Comparison of ENCODE assay signal across 8 cellular contexts in genomic region chr11:45665206-45665932, GRCh38. TPM values are rescaled to one million over a fixed set of nuclear protein-coding genes. Genes with fewer than 3 reads are reported as not detected.
DNase-seq lines count a peak whose midpoint lies in the region; ATAC-seq, FAIRE-seq and TF ChIP-seq lines count a peak whose summit lies in the region.

TSS of gene CHST1 (minus strand) at chr11:45665622. CDS start at chr11:45650923, 14,699 bp downstream.

- peak within 1 kb of the TSS in 1 of 2 donors; percentile 9 for H3K4me3 ChIP-seq in CD4-positive, alpha-beta memory T cell (ENCODE audit: low read length in 2 of 2)
- peak within 1 kb of the TSS; percentile 64 for H3K4me3 ChIP-seq in osteoblast (ENCODE audit: insufficient read depth, low read length)

- no peaks in the 10 kb centered on the region for H3K36me3 Mint-ChIP-seq in CD4-positive, alpha-beta memory T cell
- no peaks in the 10 kb centered on the region for H3K36me3 Mint-ChIP-seq in activated naive CD8-positive, alpha-beta T cell

- no peak for FAIRE-seq in RCC 7860 (lab: Jason Lieb, UNC)

- no peak for TF ChIP-seq EP300 in Ishikawa (IDR thresholded peaks at IDR 0.05; ENCODE audit: borderline replicate concordance)

- peak within 1 kb of the TSS; percentile 35 for H2AFZ ChIP-seq in osteoblast (ENCODE audit: low read length)

- no peak within 1 kb of the TSS for H3K27ac Mint-ChIP-seq in CD4-positive, alpha-beta memory T cell
- no peak within 1 kb of the TSS for H3K27ac Mint-ChIP-seq in activated naive CD8-positive, alpha-beta T cell

- H3K36me3 ChIP-seq in CD4-positive, alpha-beta memory T cell (ENCODE audit: insufficient read depth, low read length), result no peaks in the 10 kb centered on the region
- no peaks in the 10 kb centered on the region for H3K36me3 ChIP-seq in osteoblast (ENCODE audit: insufficient read depth, low read length)

- peak within 1 kb of the TSS; percentile 42 to 79 (median 67) for H3K4me3 Mint-ChIP-seq in CD4-positive, alpha-beta memory T cell
- H3K4me3 Mint-ChIP-seq in activated naive CD8-positive, alpha-beta T cell, result peak within 1 kb of the TSS; percentile 83

- H3K9me3 ChIP-seq in CD4-positive, alpha-beta memory T cell (ENCODE audit: control insufficient read depth in 1 of 2, low read length in 2 of 2), result no peaks in the 10 kb centered on the region
- no peaks in the 10 kb centered on the region for H3K9me3 ChIP-seq in osteoblast (ENCODE audit: low read depth, low read length)

- no peaks in the 10 kb centered on the region for H3K9me3 Mint-ChIP-seq in CD4-positive, alpha-beta memory T cell
- H3K9me3 Mint-ChIP-seq in activated naive CD8-positive, alpha-beta T cell (ENCODE audit: low read depth), result no peaks in the 10 kb centered on the region

- DNase-seq in CD4-positive, alpha-beta memory T cell, result no peak
- peak; percentile 76 for DNase-seq in Right ventricle myocardium superior
- DNase-seq in osteoblast (ENCODE audit: insufficient read length, low spot score, missing footprints), result peak; percentile 94
- no peak for DNase-seq in RCC 7860 (ENCODE audit: low spot score)
- DNase-seq in OCI-M1 (lab: John Stamatoyannopoulos, UW), result no peak
- no peak for DNase-seq in NCI-H2107 treated with DMSO at 0.1 percent for 48 hours (lab: John Stamatoyannopoulos, UW; ENCODE audit: unreplicated experiment)

- peak; percentile 93 for ATAC-seq in Right ventricle myocardium superior (ENCODE audit: poor library complexity)

- intact Hi-C loops in CD4-positive, alpha-beta memory T cell (cut with micrococcal nuclease), result no loop called here
- intact Hi-C loops in Right ventricle myocardium superior (cut with DNase I), result loop anchor here (5.0 kb wide), 1 partner anchor 107 kb away; no protein-coding TSS in a partner anchor

- no peak within 1 kb of the TSS for H3K27ac ChIP-seq in CD4-positive, alpha-beta memory T cell (ENCODE audit: low read depth, low read length)
- H3K27ac ChIP-seq in osteoblast (ENCODE audit: low read depth, low read length), result no peak within 1 kb of the TSS

- no peak for TF ChIP-seq CTCF in osteoblast (IDR thresholded peaks at IDR 0.05; ENCODE audit: extremely low read depth, low read depth, low read length)

- no peaks in the 10 kb centered on the region for H3K79me2 ChIP-seq in osteoblast (ENCODE audit: insufficient read depth, low read length)

- peaks cover 26% of the 10 kb centered on the region for H3K27me3 ChIP-seq in CD4-positive, alpha-beta memory T cell (ENCODE audit: insufficient read depth, low read length)
- H3K27me3 ChIP-seq in osteoblast (ENCODE audit: insufficient read depth, low read length), result peaks cover 39% of the 10 kb centered on the region

- no peaks in the 10 kb centered on the region for H4K20me1 ChIP-seq in osteoblast (ENCODE audit: insufficient read depth, low read length)

- POLR2A ChIA-PET in CD4-positive, alpha-beta memory T cell (lab: Charles Lee; ENCODE audit: partially characterized antibody), result no interaction called here

- CTCF ChIA-PET in CD4-positive, alpha-beta memory T cell (lab: Charles Lee; ENCODE audit: partially characterized antibody), result no interaction called here

- peaks cover 0 to 9% (median 3%) of the 10 kb centered on the region in 4 donors for H3K4me1 Mint-ChIP-seq in CD4-positive, alpha-beta memory T cell
- H3K4me1 Mint-ChIP-seq in activated naive CD8-positive, alpha-beta T cell (ENCODE audit: low read depth), result peaks cover 8% of the 10 kb centered on the region

- peak within 1 kb of the TSS; percentile 78 for H3K4me2 ChIP-seq in osteoblast (ENCODE audit: insufficient read depth, low read length)

- H3K27me3 Mint-ChIP-seq in CD4-positive, alpha-beta memory T cell, result peaks cover 38 to 51% of the 10 kb centered on the region in 2 donors
- H3K27me3 Mint-ChIP-seq in activated naive CD8-positive, alpha-beta T cell, result peaks cover 21% of the 10 kb centered on the region

- H3K4me1 ChIP-seq in CD4-positive, alpha-beta memory T cell (ENCODE audit: insufficient read depth, low read length), result peaks cover 7% of the 10 kb centered on the region
- H3K4me1 ChIP-seq in osteoblast (ENCODE audit: insufficient read depth, low read length), result peaks cover 24% of the 10 kb centered on the region

- no peak for TF ChIP-seq RAD21 in Ishikawa (IDR thresholded peaks at IDR 0.05; ENCODE audit: low read depth)

TF ChIP-seq in Ishikawa, 13 proteins besides CTCF, POLR2A, EP300 and RAD21:
- TF ChIP-seq YY1 (IDR thresholded peaks at IDR 0.05; ENCODE audit: low read depth) (no peak), TAF1 (IDR thresholded peaks at IDR 0.05; ENCODE audit: low read depth) (0 out of 2 replicates have a peak, but pooled peaks have one; percentile 13), CREB1 (IDR thresholded peaks at IDR 0.05; ENCODE audit: low read depth) (no peak), TCF12 (IDR thresholded peaks at IDR 0.05; ENCODE audit: low read depth) (no peak; the same call in 1 of the 2 replicates), REST (IDR thresholded peaks at IDR 0.05; ENCODE audit: low read depth) (no peak), NFIC (IDR thresholded peaks at IDR 0.05) (no peak), ZBTB7A (IDR thresholded peaks at IDR 0.05; ENCODE audit: low read depth) (no peak; the same call in 1 of the 2 replicates)

RNA-seq across cellular contexts. Expression of gene CHST1, which starts in this region (rescaled TPM):
- total RNA-seq in CD4-positive, alpha-beta memory T cell, result not detected
- polyA plus RNA-seq in CD4-positive, alpha-beta memory T cell, result not detected
- 3.1 TPM for total RNA-seq in Right ventricle myocardium superior
- total RNA-seq in osteoblast, result 1.1 and 1.5 TPM in 2 replicates

Comparison
In these comparisons a context has a peak if more than half of its experiments do, and no peak if none do; other contexts are left out.
1. DNase-seq: peak in Right ventricle myocardium superior (single experiment) and osteoblast (single experiment); none in CD4-positive, alpha-beta memory T cell (0 of 5), RCC 7860 (single experiment), OCI-M1 (single experiment) and NCI-H2107 treated with DMSO at 0.1 percent for 48 hours (single experiment).